Comparison of ENCODE assay signal across 8 cellular contexts in genomic region chr21:38355992-38356781, GRCh38.
DNase-seq lines count a peak whose midpoint lies in the region; ATAC-seq, FAIRE-seq and TF ChIP-seq lines count a peak whose summit lies in the region.

No MANE protein-coding gene starts in this region.

- H3K9me3 ChIP-seq in A549 (no peaks in the 10 kb centered on the region), RWPE2 (ENCODE audit: severe bottlenecking) (peaks cover 2% of the 10 kb centered on the region), osteoblast (ENCODE audit: low read depth, low read length) (no peaks in the 10 kb centered on the region), tibial nerve (no peaks in the 10 kb centered on the region)

- POLR2A ChIA-PET in A549 (lab: Yijun Ruan, JAX) = no interaction called here

- H3K4me1 ChIP-seq in A549 (peaks cover 24% of the 10 kb centered on the region), RWPE2 (ENCODE audit: insufficient read depth, poor library complexity, severe bottlenecking) (peaks cover 19% of the 10 kb centered on the region), osteoblast (ENCODE audit: insufficient read depth, low read length) (peaks cover 16% of the 10 kb centered on the region), tibial nerve (peaks cover 0 to 16% (median 0%) of the 10 kb centered on the region in 4 donors)

- H3K27me3 ChIP-seq in RWPE2 (ENCODE audit: insufficient read depth, poor library complexity, severe bottlenecking) (no peaks in the 10 kb centered on the region), osteoblast (ENCODE audit: insufficient read depth, low read length) (peaks cover 12% of the 10 kb centered on the region), tibial nerve (no peaks in the 10 kb centered on the region)

- TF ChIP-seq POLR2A in A549 (IDR thresholded peaks at IDR 0.05; ENCODE audit: low read length) (no peak), tibial nerve (IDR thresholded peaks at IDR 0.05) (no peak)

- peak; percentile 80 for TF ChIP-seq CTCF in A549 (IDR thresholded peaks at IDR 0.05)
- peak; percentile 81 for TF ChIP-seq CTCF in LNCAP (IDR thresholded peaks at IDR 0.05)
- TF ChIP-seq CTCF in RWPE2 (IDR thresholded peaks at IDR 0.05; ENCODE audit: poor library complexity, severe bottlenecking) = peak; percentile 98
- TF ChIP-seq CTCF in osteoblast (IDR thresholded peaks at IDR 0.05; ENCODE audit: extremely low read depth, low read depth, low read length) = peak; percentile 97
- peak; percentile 63 to 87 (median 73) for TF ChIP-seq CTCF in tibial nerve (IDR thresholded peaks at IDR 0.05)

- peak; percentile 97 to 98 for TF ChIP-seq RAD21 in A549 (conservative IDR thresholded peaks at IDR 0.05 in 1 of 2, IDR thresholded peaks at IDR 0.05 in 1 of 2)

- WGBS in A549 (ENCODE audit: missing lambda C conversion rate) = 7% methylated on average over 13 of the region's 20 CpGs
- WGBS in tibial nerve, 2 donors = 8 to 11% methylated on average over 18 to 20 of the region's 20 CpGs

- ATAC-seq in A549 (peak; percentile 83 to 93; a peak in 5 of 6 replicates), RWPE2 (ENCODE audit: low read depth) (peak; percentile 75)

- H3K4me3 ChIP-seq in A549 (no peak overlapping the region), RWPE2 (ENCODE audit: severe bottlenecking) (no peak overlapping the region), osteoblast (ENCODE audit: insufficient read depth, low read length) (no peak overlapping the region), tibial nerve (no peak overlapping the region)

- H3K27ac ChIP-seq in A549 (peak overlapping the region; percentile 84 to 86), RWPE2 (ENCODE audit: poor library complexity, severe bottlenecking) (no peak overlapping the region), osteoblast (ENCODE audit: low read depth, low read length) (peak overlapping the region; percentile 13), tibial nerve (no peak overlapping the region)

- H2AFZ ChIP-seq in osteoblast (ENCODE audit: low read length) = peak overlapping the region; percentile 60

- no peaks in the 10 kb centered on the region for H3K36me3 ChIP-seq in RWPE2 (ENCODE audit: low read depth)
- no peaks in the 10 kb centered on the region for H3K36me3 ChIP-seq in osteoblast (ENCODE audit: insufficient read depth, low read length)
- no peaks in the 10 kb centered on the region for H3K36me3 ChIP-seq in tibial nerve

- peak; percentile 58 to 66 for DNase-seq in A549 (ENCODE audit: low read depth in 1 of 2, low spot score in 1 of 2)
- peak; percentile 70 for DNase-seq in GM18507 (ENCODE audit: extremely low spot score, insufficient read length, low read depth)
- no peak for DNase-seq in RWPE2 (ENCODE audit: low spot score)
- DNase-seq in activated T-helper 9 cell treated with anti-CD3 and anti-CD28 coated beads, Interleukin-2, amount 50 U/mL, for 16 hours (ENCODE audit: low read depth) = peak; percentile 49
- DNase-seq in foreskin melanocyte = peak; percentile 33
- DNase-seq in osteoblast (ENCODE audit: insufficient read length, low spot score, missing footprints) = peak; percentile 96
- DNase-seq in tibial nerve (ENCODE audit: low spot score in 2 of 2) = peak; percentile 53 to 72

- TF ChIP-seq EP300 in A549 (IDR thresholded peaks at IDR 0.05) (no peak), tibial nerve (IDR thresholded peaks at IDR 0.05) (peak in 1 of 2 donors; percentile 10)

- H3K4me2 ChIP-seq in A549 (0 out of 3 replicates have a peak overlapping the region, but pooled peaks have one; percentile 28), osteoblast (ENCODE audit: insufficient read depth, low read length) (peak overlapping the region; percentile 48)

- H3K79me2 ChIP-seq in osteoblast (ENCODE audit: insufficient read depth, low read length) = no peaks in the 10 kb centered on the region

- H4K20me1 ChIP-seq in osteoblast (ENCODE audit: insufficient read depth, low read length) = no peaks in the 10 kb centered on the region

- FAIRE-seq in A549 (lab: Jason Lieb, UNC) (no peak), GM18507 (lab: Jason Lieb, UNC) (peak; percentile 89)

- CTCF ChIA-PET in A549 (lab: Yijun Ruan, JAX) = interaction anchor here (0.6 to 4.0 kb wide), 71 partner anchors 9 to 1190 kb away, joined by 3 to 81 read pairs (median 3); partner anchors contain the start of gene KCNJ6

TF ChIP-seq in A549, 52 proteins besides CTCF, POLR2A, EP300 and RAD21:
- TF ChIP-seq ATOH8 (CRISPR knock-in tag; IDR thresholded peaks at IDR 0.05; ENCODE audit: low read depth) (no peak), RNF2 (IDR thresholded peaks at IDR 0.05; ENCODE audit: borderline replicate concordance, low read depth) (no peak), FOSB (CRISPR knock-in tag; IDR thresholded peaks at IDR 0.05) (no peak), SMC3 (IDR thresholded peaks at IDR 0.05) (peak; percentile 90), MAZ (IDR thresholded peaks at IDR 0.05; ENCODE audit: borderline replicate concordance, low read depth, low read length) (no peak)

Comparison
In these comparisons a context has a peak if more than half of its experiments do, and no peak if none do; other contexts are left out.
1. H3K27ac ChIP-seq: peak in A549 (2 of 2) and osteoblast (single experiment); none in RWPE2 (single experiment) and tibial nerve (0 of 4).
2. Peak in every context shown above with its lines, with median percentiles within 50 percentile points of each other: CTCF ChIP-seq.